ENCODE assay signal across 11 cellular contexts in the genomic region with DNA sequence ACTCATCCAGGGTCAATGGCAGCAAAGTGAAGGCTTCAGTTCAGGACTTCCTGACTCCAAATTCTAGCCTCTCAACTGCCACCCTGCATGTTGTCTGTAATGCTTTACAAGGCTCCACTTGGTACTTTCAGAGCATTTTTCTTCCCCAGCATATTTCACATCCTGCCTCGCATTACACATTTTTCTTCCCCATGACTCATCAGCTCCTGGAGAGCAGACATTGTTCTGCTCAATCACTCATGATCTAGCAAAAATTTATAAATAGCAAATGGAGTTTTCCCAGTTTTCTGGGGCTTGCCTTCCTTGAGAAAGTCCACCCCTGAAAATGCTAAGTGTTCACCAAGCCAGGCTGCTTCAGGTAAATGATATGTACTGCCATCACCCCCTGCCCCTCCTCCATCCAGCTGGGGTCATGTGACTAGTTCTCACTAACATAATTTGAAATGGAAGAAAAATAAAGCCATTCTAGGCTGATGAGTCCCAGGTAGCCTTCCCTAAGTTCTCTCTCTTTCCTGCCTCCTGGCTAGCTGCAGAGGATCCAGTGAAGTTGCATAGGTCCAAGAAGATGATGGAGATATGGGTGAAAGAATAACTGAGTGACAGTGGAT.
A peak's percentile ranks its signal among the peaks of the same experiment; 100 is the strongest.
DNase-seq lines count a peak whose midpoint lies in the region; ATAC-seq and TF ChIP-seq lines count a peak whose summit lies in the region.
"Had no signal": no experiment of that assay in that cellular context is flagged by ENCODE, and none has a peak within 500 bp of the region (broad histone marks: within the 10 kb centered on the region; RNA-seq: fewer than 3 reads in every experiment).

No MANE protein-coding gene starts in this region.

- in situ Hi-C loops in ACHN (cut with HindIII; ENCODE audit: low pct_ligation_motif_present, low pct_unique_long_range_greater_than_20kb, low sequenced_read_pairs) = no loop called here
- in situ Hi-C loops in transverse colon (cut with MboI; ENCODE audit: low pct_ligation_motif_present in 1 of 4, low pct_unique_long_range_greater_than_20kb in 1 of 4, low sequenced_read_pairs in 3 of 4) = no loop called here

- WGBS in transverse colon (ENCODE audit: low coverage in 1 of 2), 2 donors = 13 to 45% methylated on average over 1 of the region's 1 CpG
- WGBS in tibial nerve, 2 donors = 3 to 10% methylated on average over 1 of the region's 1 CpG

- H3K4me3 Mint-ChIP-seq in stimulated activated naive B cell treated with anti-CD40 and anti-IgM and Interleukin-4, amounts not matched to agents 10 μg/mL and 1 μg/mL and 100 μg/mL, for 72 hours = no peak overlapping the region
- H3K4me3 Mint-ChIP-seq: activated CD4-positive, alpha-beta memory T cell treated with anti-CD3 and anti-CD28 coated beads, Interleukin-2, amount 10 ng/mL, durations not matched to agents 7 days and 5 days had no signal

- no peak overlapping the region for H3K27ac Mint-ChIP-seq in stimulated activated naive B cell treated with anti-CD40 and anti-IgM and Interleukin-4, amounts not matched to agents 10 μg/mL and 1 μg/mL and 100 μg/mL, for 72 hours
- H3K27ac Mint-ChIP-seq: activated CD4-positive, alpha-beta memory T cell treated with anti-CD3 and anti-CD28 coated beads, Interleukin-2, amount 10 ng/mL, durations not matched to agents 7 days and 5 days had no signal

- no peak overlapping the region for H3K27ac ChIP-seq in transverse colon
- peak overlapping the region in 2 of 4 donors; percentile 59 to 78 for H3K27ac ChIP-seq in tibial nerve

- H3K9me3 ChIP-seq in transverse colon (no peaks in the 10 kb centered on the region), tibial nerve (no peaks in the 10 kb centered on the region)

- H3K4me1 ChIP-seq in transverse colon = peaks cover 0 to 6% (median 2%) of the 10 kb centered on the region in 4 donors
- peaks cover 0 to 23% (median 4%) of the 10 kb centered on the region in 4 donors for H3K4me1 ChIP-seq in tibial nerve

- H3K4me3 ChIP-seq in transverse colon (no peak overlapping the region), tibial nerve (no peak overlapping the region)

- H3K36me3 ChIP-seq in transverse colon (no peaks in the 10 kb centered on the region), tibial nerve (no peaks in the 10 kb centered on the region)

- peaks cover 4% of the 10 kb centered on the region for H3K27me3 ChIP-seq in transverse colon
- no peaks in the 10 kb centered on the region for H3K27me3 ChIP-seq in tibial nerve

- no peak for TF ChIP-seq POLR2A in transverse colon (IDR thresholded peaks at IDR 0.05)
- TF ChIP-seq POLR2A in tibial nerve (IDR thresholded peaks at IDR 0.05) = no peak

- peak; percentile 87 for DNase-seq in ACHN
- DNase-seq in brain pericyte (ENCODE audit: low read depth, low spot score) = peak; percentile 52
- peak; percentile 96 for DNase-seq in kidney tubule cell (ENCODE audit: low spot score)
- DNase-seq in stimulated activated naive B cell treated with anti-CD40 and anti-IgM and Interleukin-4, amounts not matched to agents 10 μg/mL and 1 μg/mL and 100 μg/mL, for 72 hours = no peak
- DNase-seq in transverse colon = no peak
- no peak for DNase-seq in tibial nerve (ENCODE audit: low spot score in 2 of 2)
- no peak for DNase-seq in left lobe of liver (ENCODE audit: low spot score)
- DNase-seq: activated CD4-positive, alpha-beta memory T cell treated with anti-CD3 and anti-CD28 coated beads, Interleukin-2, amount 10 ng/mL, durations not matched to agents 7 days and 5 days; NCI-H2081; stimulated activated CD4-positive, alpha-beta T cell treated with anti-CD3 and anti-CD28 coated beads, Interleukin-4, amount 100 ng/mL, for 4 hours had no signal

- intact Hi-C loops in transverse colon (cut with DNase I; ENCODE audit: low total_unique reads) = no loop called here

- TF ChIP-seq EP300 in Ishikawa (IDR thresholded peaks at IDR 0.05; ENCODE audit: borderline replicate concordance) = peak; percentile 55; the same call in 1 of the 2 replicates
- no peak for TF ChIP-seq EP300 in transverse colon (IDR thresholded peaks at IDR 0.05; ENCODE audit: low read depth)
- TF ChIP-seq EP300 in tibial nerve (IDR thresholded peaks at IDR 0.05) = peak in 1 of 2 donors; percentile 33

- TF ChIP-seq RAD21 in Ishikawa (IDR thresholded peaks at IDR 0.05; ENCODE audit: low read depth) = no peak

- TF ChIP-seq CTCF in transverse colon (IDR thresholded peaks at IDR 0.05) (no peak), tibial nerve (IDR thresholded peaks at IDR 0.05) (no peak)

- no peak for ATAC-seq in stimulated activated naive B cell treated with anti-CD40 and anti-IgM and Interleukin-4, amounts not matched to agents 10 μg/mL and 1 μg/mL and 100 μg/mL, for 72 hours (replicated peaks)
- ATAC-seq in left lobe of liver = no peak

- no peaks in the 10 kb centered on the region for H3K36me3 Mint-ChIP-seq in stimulated activated naive B cell treated with anti-CD40 and anti-IgM and Interleukin-4, amounts not matched to agents 10 μg/mL and 1 μg/mL and 100 μg/mL, for 72 hours

- H3K9me3 Mint-ChIP-seq in stimulated activated naive B cell treated with anti-CD40 and anti-IgM and Interleukin-4, amounts not matched to agents 10 μg/mL and 1 μg/mL and 100 μg/mL, for 72 hours = no peaks in the 10 kb centered on the region
- H3K9me3 Mint-ChIP-seq: activated CD4-positive, alpha-beta memory T cell treated with anti-CD3 and anti-CD28 coated beads, Interleukin-2, amount 10 ng/mL, durations not matched to agents 7 days and 5 days had no signal

- H3K4me1 Mint-ChIP-seq in stimulated activated naive B cell treated with anti-CD40 and anti-IgM and Interleukin-4, amounts not matched to agents 10 μg/mL and 1 μg/mL and 100 μg/mL, for 72 hours = no peaks in the 10 kb centered on the region
- H3K4me1 Mint-ChIP-seq: activated CD4-positive, alpha-beta memory T cell treated with anti-CD3 and anti-CD28 coated beads, Interleukin-2, amount 10 ng/mL, durations not matched to agents 7 days and 5 days had no signal

- peaks cover 0 to 25% of the 10 kb centered on the region in 2 donors for H3K27me3 Mint-ChIP-seq in stimulated activated naive B cell treated with anti-CD40 and anti-IgM and Interleukin-4, amounts not matched to agents 10 μg/mL and 1 μg/mL and 100 μg/mL, for 72 hours

TF ChIP-seq in Ishikawa, 13 proteins besides CTCF, POLR2A, EP300 and RAD21:
- TF ChIP-seq, protein P1, sequence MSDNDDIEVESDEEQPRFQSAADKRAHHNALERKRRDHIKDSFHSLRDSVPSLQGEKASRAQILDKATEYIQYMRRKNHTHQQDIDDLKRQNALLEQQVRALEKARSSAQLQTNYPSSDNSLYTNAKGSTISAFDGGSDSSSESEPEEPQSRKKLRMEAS (IDR thresholded peaks at IDR 0.05) = no peak; the same call in 1 of the 2 replicates
- TF ChIP-seq, protein P2, sequence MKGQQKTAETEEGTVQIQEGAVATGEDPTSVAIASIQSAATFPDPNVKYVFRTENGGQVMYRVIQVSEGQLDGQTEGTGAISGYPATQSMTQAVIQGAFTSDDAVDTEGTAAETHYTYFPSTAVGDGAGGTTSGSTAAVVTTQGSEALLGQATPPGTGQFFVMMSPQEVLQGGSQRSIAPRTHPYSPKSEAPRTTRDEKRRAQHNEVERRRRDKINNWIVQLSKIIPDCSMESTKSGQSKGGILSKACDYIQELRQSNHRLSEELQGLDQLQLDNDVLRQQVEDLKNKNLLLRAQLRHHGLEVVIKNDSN (IDR thresholded peaks at IDR 0.05) = peak; percentile 85
- TF ChIP-seq CEBPB (IDR thresholded peaks at IDR 0.05) (peak; percentile 48; the same call in 1 of the 2 replicates), TAF1 (IDR thresholded peaks at IDR 0.05; ENCODE audit: low read depth) (no peak), ZBTB7A (IDR thresholded peaks at IDR 0.05; ENCODE audit: low read depth) (no peak), TCF12 (IDR thresholded peaks at IDR 0.05; ENCODE audit: low read depth) (peak; percentile 76), TEAD4 (IDR thresholded peaks at IDR 0.05) (peak; percentile 77), CREB1 (IDR thresholded peaks at IDR 0.05; ENCODE audit: low read depth) (no peak), YY1 (IDR thresholded peaks at IDR 0.05; ENCODE audit: low read depth) (peak; percentile 55; the same call in 1 of the 2 replicates)
- TF ChIP-seq, protein P3, sequence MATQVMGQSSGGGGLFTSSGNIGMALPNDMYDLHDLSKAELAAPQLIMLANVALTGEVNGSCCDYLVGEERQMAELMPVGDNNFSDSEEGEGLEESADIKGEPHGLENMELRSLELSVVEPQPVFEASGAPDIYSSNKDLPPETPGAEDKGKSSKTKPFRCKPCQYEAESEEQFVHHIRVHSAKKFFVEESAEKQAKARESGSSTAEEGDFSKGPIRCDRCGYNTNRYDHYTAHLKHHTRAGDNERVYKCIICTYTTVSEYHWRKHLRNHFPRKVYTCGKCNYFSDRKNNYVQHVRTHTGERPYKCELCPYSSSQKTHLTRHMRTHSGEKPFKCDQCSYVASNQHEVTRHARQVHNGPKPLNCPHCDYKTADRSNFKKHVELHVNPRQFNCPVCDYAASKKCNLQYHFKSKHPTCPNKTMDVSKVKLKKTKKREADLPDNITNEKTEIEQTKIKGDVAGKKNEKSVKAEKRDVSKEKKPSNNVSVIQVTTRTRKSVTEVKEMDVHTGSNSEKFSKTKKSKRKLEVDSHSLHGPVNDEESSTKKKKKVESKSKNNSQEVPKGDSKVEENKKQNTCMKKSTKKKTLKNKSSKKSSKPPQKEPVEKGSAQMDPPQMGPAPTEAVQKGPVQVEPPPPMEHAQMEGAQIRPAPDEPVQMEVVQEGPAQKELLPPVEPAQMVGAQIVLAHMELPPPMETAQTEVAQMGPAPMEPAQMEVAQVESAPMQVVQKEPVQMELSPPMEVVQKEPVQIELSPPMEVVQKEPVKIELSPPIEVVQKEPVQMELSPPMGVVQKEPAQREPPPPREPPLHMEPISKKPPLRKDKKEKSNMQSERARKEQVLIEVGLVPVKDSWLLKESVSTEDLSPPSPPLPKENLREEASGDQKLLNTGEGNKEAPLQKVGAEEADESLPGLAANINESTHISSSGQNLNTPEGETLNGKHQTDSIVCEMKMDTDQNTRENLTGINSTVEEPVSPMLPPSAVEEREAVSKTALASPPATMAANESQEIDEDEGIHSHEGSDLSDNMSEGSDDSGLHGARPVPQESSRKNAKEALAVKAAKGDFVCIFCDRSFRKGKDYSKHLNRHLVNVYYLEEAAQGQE (IDR thresholded peaks at IDR 0.05; ENCODE audit: low read depth) = no peak

Comparison
In these comparisons a context has a peak if more than half of its experiments do, and no peak if none do; other contexts are left out.
1. DNase-seq: peak in ACHN (single experiment), brain pericyte (single experiment) and kidney tubule cell (single experiment); none in stimulated activated naive B cell treated with anti-CD40 and anti-IgM and Interleukin-4, amounts not matched to agents 10 μg/mL and 1 μg/mL and 100 μg/mL, for 72 hours (single experiment), transverse colon (single experiment), tibial nerve (0 of 2) and left lobe of liver (single experiment).